21 cellular contexts compared by ENCODE assay signal in the genomic region with DNA sequence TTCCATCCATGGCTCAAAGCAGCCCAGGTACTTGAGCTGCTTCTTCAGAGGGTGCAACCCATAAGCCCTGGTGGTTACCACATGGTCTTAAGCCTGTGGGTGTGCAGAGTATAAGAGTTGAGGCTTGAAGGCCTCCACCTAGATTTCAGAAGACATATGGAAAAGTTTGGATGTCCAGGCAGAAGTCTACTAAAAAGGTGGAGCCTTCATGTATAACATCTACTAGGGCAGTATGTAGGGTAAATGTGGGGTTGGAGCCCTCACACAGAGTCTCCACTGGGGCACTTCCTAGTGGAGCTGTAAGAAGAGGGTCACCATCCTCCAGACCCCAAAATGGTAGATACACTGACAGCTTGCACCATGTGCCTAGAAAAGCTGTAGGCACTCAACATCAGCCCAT.
A peak's percentile ranks its signal among the peaks of the same experiment; 100 is the strongest.
DNase-seq lines count a peak whose midpoint lies in the region; ATAC-seq and TF ChIP-seq lines count a peak whose summit lies in the region.
"Had no signal": no experiment of that assay in that cellular context is flagged by ENCODE, and none has a peak within 500 bp of the region (broad histone marks: within the 10 kb centered on the region; RNA-seq: fewer than 3 reads in every experiment).

No MANE protein-coding gene starts in this region.

- intact Hi-C loops in esophagus muscularis mucosa (cut with DNase I): no loop called here

- H3K4me1 ChIP-seq in GM23338 (ENCODE audit: insufficient read depth): no peaks in the 10 kb centered on the region
- no peaks in the 10 kb centered on the region for H3K4me1 ChIP-seq in esophagus muscularis mucosa
- H3K4me1 ChIP-seq: BE2C had no signal

- in situ Hi-C loops in ACHN (cut with HindIII; ENCODE audit: low pct_ligation_motif_present, low pct_unique_long_range_greater_than_20kb, low sequenced_read_pairs): no loop called here

- H3K4me3 ChIP-seq in GM23338 (no peak overlapping the region), esophagus muscularis mucosa (no peak overlapping the region)
- H3K4me3 ChIP-seq: GM23248 had no signal

- H3K27ac ChIP-seq in GM23338 (ENCODE audit: low read depth) (no peak overlapping the region), esophagus muscularis mucosa (replicated peaks in 1 of 4) (no peak overlapping the region)
- H3K27ac ChIP-seq: C4-2B, GM23248, HL-60 had no signal

- no peak for TF ChIP-seq POLR2A in esophagus muscularis mucosa (IDR thresholded peaks at IDR 0.05; ENCODE audit: low read depth)

- ATAC-seq in GM23338: no peak
- no peak for ATAC-seq in GM21576 (IDR thresholded peaks at IDR 0.05; ENCODE audit: unreplicated experiment)
- ATAC-seq in GM18517 (IDR thresholded peaks at IDR 0.05; ENCODE audit: unreplicated experiment): no peak

- no peak overlapping the region for H2AFZ ChIP-seq in GM23338
- H2AFZ ChIP-seq: GM23248 had no signal

- H3K27me3 Mint-ChIP-seq in GM23338 (ENCODE audit: insufficient read depth, low read depth, poor library complexity): peaks cover 4% of the 10 kb centered on the region

- no peaks in the 10 kb centered on the region for H3F3A ChIP-seq in GM23338 (replicated peaks; ENCODE audit: low read depth)

- H4K20me1 ChIP-seq in GM23338 (replicated peaks; ENCODE audit: insufficient read depth): no peaks in the 10 kb centered on the region

- H3K36me3 ChIP-seq in GM23338 (ENCODE audit: insufficient read depth) (peaks cover 12% of the 10 kb centered on the region), esophagus muscularis mucosa (no peaks in the 10 kb centered on the region)
- H3K36me3 ChIP-seq: BE2C had no signal

- H3K79me2 ChIP-seq in GM23338 (replicated peaks; ENCODE audit: insufficient read depth): no peaks in the 10 kb centered on the region

- H3K9me3 Mint-ChIP-seq in GM23338: peaks cover 31% of the 10 kb centered on the region

- no peaks in the 10 kb centered on the region for H3K4me1 Mint-ChIP-seq in GM23338
- H3K4me1 Mint-ChIP-seq: IgD-negative memory B cell had no signal

- H3K27me3 ChIP-seq in GM23338 (ENCODE audit: insufficient read depth) (no peaks in the 10 kb centered on the region), esophagus muscularis mucosa (no peaks in the 10 kb centered on the region)
- H3K27me3 ChIP-seq: BE2C had no signal

- H3K27ac Mint-ChIP-seq in GM23338: no peak overlapping the region
- H3K27ac Mint-ChIP-seq: CD4-positive, alpha-beta T cell; HFFc6; IgD-negative memory B cell had no signal

- H3K9me3 ChIP-seq in esophagus muscularis mucosa: peaks cover 0 to 19% (median 16%) of the 10 kb centered on the region in 4 donors
- H3K9me3 ChIP-seq: BE2C, Caco-2 had no signal

- peaks cover 3% of the 10 kb centered on the region; the same call in 1 of the 2 replicates for H3K9me2 ChIP-seq in GM23338 (ENCODE audit: insufficient read depth)

- H3K36me3 Mint-ChIP-seq in GM23338 (ENCODE audit: low read depth): peaks cover 26% of the 10 kb centered on the region
- H3K36me3 Mint-ChIP-seq: IgD-negative memory B cell had no signal

- no peak overlapping the region for H3K4me2 ChIP-seq in GM23338

- H3K4me3 Mint-ChIP-seq in GM23338: no peak overlapping the region
- H3K4me3 Mint-ChIP-seq: CD4-positive, alpha-beta T cell; HFFc6; IgD-negative memory B cell had no signal

- no peak for TF ChIP-seq EP300 in esophagus muscularis mucosa (IDR thresholded peaks at IDR 0.05)

- TF ChIP-seq CTCF in GM23338 (conservative IDR thresholded peaks at IDR 0.05; ENCODE audit: low read depth in 2 of 2) (no peak), esophagus muscularis mucosa (IDR thresholded peaks at IDR 0.05) (no peak)

- DNase-seq in ACHN (peak; percentile 13), GM23338 (ENCODE audit: low spot score) (peak; percentile 11), OCI-M1 (lab: John Stamatoyannopoulos, UW) (peak; percentile 71), esophagus muscularis mucosa (ENCODE audit: extremely low spot score) (peak; percentile 14), dedifferentiated amniotic fluid mesenchymal stem cell (ENCODE audit: extremely low spot score) (no peak), activated gamma-delta T cell (lab: John Stamatoyannopoulos, UW) (no peak)
- DNase-seq: BE2C; Caco-2; CD4-positive, alpha-beta T cell; DMS153; DMS79; GDM1; GM23248; HCEC 1CT; HFFc6; KG1 had no signal

TF ChIP-seq in GM23338, 12 proteins besides CTCF, POLR2A, EP300 and RAD21:
- no peak for TF ChIP-seq CREB1 (CRISPR knock-in tag; IDR thresholded peaks at IDR 0.05; ENCODE audit: low read depth)
- no peak for TF ChIP-seq EZH2phosphoT487 (IDR thresholded peaks at IDR 0.05; ENCODE audit: unreplicated experiment)
- no peak for TF ChIP-seq STAT1 (IDR thresholded peaks at IDR 0.05; ENCODE audit: unreplicated experiment)
- TF ChIP-seq, protein P1, sequence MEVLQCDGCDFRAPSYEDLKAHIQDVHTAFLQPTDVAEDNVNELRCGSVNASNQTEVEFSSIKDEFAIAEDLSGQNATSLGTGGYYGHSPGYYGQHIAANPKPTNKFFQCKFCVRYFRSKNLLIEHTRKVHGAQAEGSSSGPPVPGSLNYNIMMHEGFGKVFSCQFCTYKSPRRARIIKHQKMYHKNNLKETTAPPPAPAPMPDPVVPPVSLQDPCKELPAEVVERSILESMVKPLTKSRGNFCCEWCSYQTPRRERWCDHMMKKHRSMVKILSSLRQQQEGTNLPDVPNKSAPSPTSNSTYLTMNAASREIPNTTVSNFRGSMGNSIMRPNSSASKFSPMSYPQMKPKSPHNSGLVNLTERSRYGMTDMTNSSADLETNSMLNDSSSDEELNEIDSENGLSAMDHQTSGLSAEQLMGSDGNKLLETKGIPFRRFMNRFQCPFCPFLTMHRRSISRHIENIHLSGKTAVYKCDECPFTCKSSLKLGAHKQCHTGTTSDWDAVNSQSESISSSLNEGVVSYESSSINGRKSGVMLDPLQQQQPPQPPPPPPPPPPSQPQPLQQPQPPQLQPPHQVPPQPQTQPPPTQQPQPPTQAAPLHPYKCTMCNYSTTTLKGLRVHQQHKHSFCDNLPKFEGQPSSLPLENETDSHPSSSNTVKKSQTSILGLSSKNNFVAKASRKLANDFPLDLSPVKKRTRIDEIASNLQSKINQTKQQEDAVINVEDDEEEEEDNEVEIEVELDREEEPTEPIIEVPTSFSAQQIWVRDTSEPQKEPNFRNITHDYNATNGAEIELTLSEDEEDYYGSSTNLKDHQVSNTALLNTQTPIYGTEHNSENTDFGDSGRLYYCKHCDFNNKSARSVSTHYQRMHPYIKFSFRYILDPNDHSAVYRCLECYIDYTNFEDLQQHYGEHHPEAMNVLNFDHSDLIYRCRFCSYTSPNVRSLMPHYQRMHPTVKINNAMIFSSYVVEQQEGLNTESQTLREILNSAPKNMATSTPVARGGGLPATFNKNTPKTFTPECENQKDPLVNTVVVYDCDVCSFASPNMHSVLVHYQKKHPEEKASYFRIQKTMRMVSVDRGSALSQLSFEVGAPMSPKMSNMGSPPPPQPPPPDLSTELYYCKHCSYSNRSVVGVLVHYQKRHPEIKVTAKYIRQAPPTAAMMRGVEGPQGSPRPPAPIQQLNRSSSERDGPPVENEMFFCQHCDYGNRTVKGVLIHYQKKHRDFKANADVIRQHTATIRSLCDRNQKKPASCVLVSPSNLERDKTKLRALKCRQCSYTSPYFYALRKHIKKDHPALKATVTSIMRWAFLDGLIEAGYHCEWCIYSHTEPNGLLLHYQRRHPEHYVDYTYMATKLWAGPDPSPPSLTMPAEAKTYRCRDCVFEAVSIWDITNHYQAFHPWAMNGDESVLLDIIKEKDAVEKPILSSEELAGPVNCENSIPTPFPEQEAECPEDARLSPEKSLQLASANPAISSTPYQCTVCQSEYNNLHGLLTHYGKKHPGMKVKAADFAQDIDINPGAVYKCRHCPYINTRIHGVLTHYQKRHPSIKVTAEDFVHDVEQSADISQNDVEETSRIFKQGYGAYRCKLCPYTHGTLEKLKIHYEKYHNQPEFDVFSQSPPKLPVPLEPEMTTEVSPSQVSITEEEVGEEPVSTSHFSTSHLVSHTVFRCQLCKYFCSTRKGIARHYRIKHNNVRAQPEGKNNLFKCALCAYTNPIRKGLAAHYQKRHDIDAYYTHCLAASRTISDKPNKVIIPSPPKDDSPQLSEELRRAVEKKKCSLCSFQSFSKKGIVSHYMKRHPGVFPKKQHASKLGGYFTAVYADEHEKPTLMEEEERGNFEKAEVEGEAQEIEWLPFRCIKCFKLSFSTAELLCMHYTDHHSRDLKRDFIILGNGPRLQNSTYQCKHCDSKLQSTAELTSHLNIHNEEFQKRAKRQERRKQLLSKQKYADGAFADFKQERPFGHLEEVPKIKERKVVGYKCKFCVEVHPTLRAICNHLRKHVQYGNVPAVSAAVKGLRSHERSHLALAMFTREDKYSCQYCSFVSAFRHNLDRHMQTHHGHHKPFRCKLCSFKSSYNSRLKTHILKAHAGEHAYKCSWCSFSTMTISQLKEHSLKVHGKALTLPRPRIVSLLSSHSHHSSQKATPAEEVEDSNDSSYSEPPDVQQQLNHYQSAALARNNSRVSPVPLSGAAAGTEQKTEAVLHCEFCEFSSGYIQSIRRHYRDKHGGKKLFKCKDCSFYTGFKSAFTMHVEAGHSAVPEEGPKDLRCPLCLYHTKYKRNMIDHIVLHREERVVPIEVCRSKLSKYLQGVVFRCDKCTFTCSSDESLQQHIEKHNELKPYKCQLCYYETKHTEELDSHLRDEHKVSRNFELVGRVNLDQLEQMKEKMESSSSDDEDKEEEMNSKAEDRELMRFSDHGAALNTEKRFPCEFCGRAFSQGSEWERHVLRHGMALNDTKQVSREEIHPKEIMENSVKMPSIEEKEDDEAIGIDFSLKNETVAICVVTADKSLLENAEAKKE (CRISPR knock-in tag; IDR thresholded peaks at IDR 0.05): no peak

Comparison
In these comparisons a context has a peak if more than half of its experiments do, and no peak if none do; other contexts are left out.
1. DNase-seq: peak in ACHN (single experiment), GM23338 (single experiment), OCI-M1 (single experiment) and esophagus muscularis mucosa (single experiment); none in dedifferentiated amniotic fluid mesenchymal stem cell (single experiment) and activated gamma-delta T cell (single experiment).